In genomic region chr2:69387770-69388481, GRCh38 we compare ENCODE assay signal across 8 cellular contexts. TPM values are rescaled to one million over a fixed set of nuclear protein-coding genes. Genes with fewer than 3 reads are reported as not detected.
A peak's percentile ranks its signal among the peaks of the same experiment; 100 is the strongest.
DNase-seq lines count a peak whose midpoint lies in the region; ATAC-seq, FAIRE-seq and TF ChIP-seq lines count a peak whose summit lies in the region.

No MANE protein-coding gene starts in this region.

- intact Hi-C loops in right lobe of liver (cut with DNase I) (no loop called here), upper lobe of right lung (cut with DNase I) (no loop called here)

- no peak for ATAC-seq in right lobe of liver
- no peak for ATAC-seq in upper lobe of right lung

- H3K4me1 ChIP-seq in right lobe of liver (peaks cover 0 to 15% (median 5%) of the 10 kb centered on the region in 4 donors), upper lobe of right lung (peaks cover 24% of the 10 kb centered on the region)

- H3K4me3 ChIP-seq in AG09309 (ENCODE audit: control insufficient read depth, low read depth, low read length) = peak overlapping the region; percentile 58
- H3K4me3 ChIP-seq in right lobe of liver = peak overlapping the region; percentile 69 to 86 (median 79)
- peak overlapping the region; percentile 88 for H3K4me3 ChIP-seq in upper lobe of right lung

- H3K9me3 ChIP-seq in right lobe of liver = no peaks in the 10 kb centered on the region
- H3K9me3 ChIP-seq in upper lobe of right lung = no peaks in the 10 kb centered on the region

- DNase-seq in AG09309 (ENCODE audit: low read depth) (no peak), HT-29 (ENCODE audit: low spot score) (peak; percentile 47), right lobe of liver (no peak), upper lobe of right lung (no peak), H54 (ENCODE audit: insufficient read length, low spot score) (no peak), SIG-M5 treated with dmso at 0.1 percent for 504 hours (lab: John Stamatoyannopoulos, UW; ENCODE audit: unreplicated experiment) (no peak)
- no peak for DNase-seq in activated CD8-positive, alpha-beta memory T cell treated with anti-CD3 and anti-CD28 coated beads, Interleukin-2, amount 50 U/mL, for 4 hours

- TF ChIP-seq CTCF in AG09309 (IDR thresholded peaks at IDR 0.05; ENCODE audit: control insufficient read depth, insufficient read depth, low read depth, low read length, missing control alignments) = no peak
- no peak for TF ChIP-seq CTCF in right lobe of liver (IDR thresholded peaks at IDR 0.05)
- TF ChIP-seq CTCF in upper lobe of right lung (IDR thresholded peaks at IDR 0.05) = no peak

- H3K27me3 ChIP-seq in right lobe of liver (no peaks in the 10 kb centered on the region), upper lobe of right lung (no peaks in the 10 kb centered on the region)

- H3K36me3 ChIP-seq in right lobe of liver (no peaks in the 10 kb centered on the region), upper lobe of right lung (no peaks in the 10 kb centered on the region)

- TF ChIP-seq POLR2A in right lobe of liver (IDR thresholded peaks at IDR 0.05) = no peak
- no peak for TF ChIP-seq POLR2A in H54 (IDR thresholded peaks at IDR 0.05; ENCODE audit: low read depth, low read length)

- peak overlapping the region; percentile 41 for H3K27ac ChIP-seq in angular gyrus (ENCODE audit: low read depth, low read length)
- peak overlapping the region; percentile 35 to 84 (median 81) for H3K27ac ChIP-seq in right lobe of liver
- H3K27ac ChIP-seq in upper lobe of right lung = peak overlapping the region; percentile 84

- no peak for FAIRE-seq in H54 (lab: Jason Lieb, UNC)

- 69% methylated on average over 13 of the region's 14 CpGs for WGBS in right lobe of liver (ENCODE audit: insufficient coverage, low coverage, low lambda C conversion rate, missing lambda C conversion rate)

RNA-seq across cellular contexts. Expression of gene GFPT1, which starts 0.9 kb away (rescaled TPM):
- total RNA-seq in HT-29 (2014; rRNA removed; shearing (Covaris generic)) = 20.5 and 21.5 TPM in 2 replicates
- total RNA-seq in right lobe of liver (10 to 100 TPM; 20.7 to 46.1 (median 30.5) TPM), upper lobe of right lung (68.2 TPM)

RNA-seq across cellular contexts. Expression of gene NFU1, which starts 49.3 kb away (rescaled TPM):
- total RNA-seq in HT-29 (2014; rRNA removed; shearing (Covaris generic)) = 13.1 and 16.6 TPM in 2 replicates
- total RNA-seq in right lobe of liver (10 to 100 TPM; 12.7 to 26.1 (median 23.5) TPM), upper lobe of right lung (42.9 TPM)
